Comparison of ENCODE assay signal across 8 cellular contexts in the genomic region with DNA sequence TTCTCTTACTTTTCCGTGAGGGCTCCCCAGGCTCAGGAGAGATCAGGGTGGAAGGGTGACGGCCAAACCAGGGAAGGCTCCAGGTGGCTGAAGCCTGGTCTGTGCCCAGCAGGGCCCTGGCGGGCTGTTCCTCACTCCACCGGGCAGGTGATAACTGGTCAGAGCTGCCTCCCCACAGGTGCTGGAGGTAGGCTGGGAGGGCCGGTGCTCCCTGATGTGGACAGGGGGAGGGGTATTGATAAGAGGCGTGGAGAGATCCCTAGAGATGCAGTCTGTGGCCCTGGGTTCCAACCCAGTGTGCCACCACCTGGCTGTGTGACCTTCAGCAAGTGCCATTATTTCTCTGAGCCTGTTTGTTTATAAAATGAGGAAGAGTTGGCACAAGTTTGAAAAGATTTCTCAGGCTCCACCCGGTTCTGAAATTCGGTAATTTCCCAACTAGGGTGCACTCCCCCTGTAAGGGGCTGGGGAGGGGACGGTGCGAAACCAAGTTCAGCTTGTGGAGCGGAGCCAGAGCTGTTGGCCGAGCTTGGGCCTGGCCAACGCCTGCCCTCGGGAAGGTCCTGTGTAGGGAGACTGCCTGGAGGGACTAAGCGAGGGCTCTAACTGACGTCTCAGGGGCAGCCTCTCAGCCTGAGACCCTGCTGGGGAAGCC. TPM values are rescaled to one million over a fixed set of nuclear protein-coding genes. Genes with fewer than 3 reads are reported as not detected.
DNase-seq lines count a peak whose midpoint lies in the region; ATAC-seq, FAIRE-seq and TF ChIP-seq lines count a peak whose summit lies in the region.

No MANE protein-coding gene starts in this region.

- no peaks in the 10 kb centered on the region for H3K9me3 Mint-ChIP-seq in type B pancreatic cell

- ATAC-seq in HG02885 (IDR thresholded peaks at IDR 0.05; ENCODE audit: poor library complexity, unreplicated experiment), result no peak

- peak; percentile 60 for FAIRE-seq in GM12891 (lab: Jason Lieb, UNC)

- TF ChIP-seq CTCF in cardiac fibroblast (IDR thresholded peaks at IDR 0.05; ENCODE audit: low read depth, low read length) (no peak), lower leg skin (IDR thresholded peaks at IDR 0.05) (no peak), type B pancreatic cell (conservative IDR thresholded peaks at IDR 0.05) (no peak)

- no peaks in the 10 kb centered on the region for H3K36me3 Mint-ChIP-seq in type B pancreatic cell

- no peak for DNase-seq in GM12891 (ENCODE audit: insufficient read length, low spot score)
- peak; percentile 64 for DNase-seq in NAMALWA (ENCODE audit: low spot score)
- DNase-seq in cardiac fibroblast (ENCODE audit: low read depth in 2 of 2), result peak; percentile 48 to 79
- peak in 1 of 2 donors; percentile 94 for DNase-seq in lower leg skin (ENCODE audit: low spot score in 2 of 2)
- no peak for DNase-seq in type B pancreatic cell (ENCODE audit: extremely low spot score, unreplicated experiment)
- no peak for DNase-seq in DMS114 treated with DMSO at 0.1 percent for 48 hours (lab: John Stamatoyannopoulos, UW; ENCODE audit: unreplicated experiment)
- no peak for DNase-seq in activated CD4-positive, CD25-positive, alpha-beta regulatory T cell treated with anti-CD3 and anti-CD28 coated beads, Interleukin-2, amount 50 U/mL, for 72 hours

- intact Hi-C loops in lower leg skin (cut with DNase I; ENCODE audit: low total_unique reads), result no loop called here

- peaks cover 17% of the 10 kb centered on the region for H3K27me3 Mint-ChIP-seq in type B pancreatic cell

- TF ChIP-seq POLR2A in GM12891 (IDR thresholded peaks at IDR 0.05; ENCODE audit: low read depth, low read length) (peak; percentile 62; the same call in 1 of the 2 replicates), lower leg skin (IDR thresholded peaks at IDR 0.05) (no peak)

- peak overlapping the region; percentile 92 for H3K4me3 Mint-ChIP-seq in type B pancreatic cell

- H3K4me3 ChIP-seq in cardiac fibroblast (replicated peaks in 1 of 2; ENCODE audit: low read depth in 2 of 2, low read length in 2 of 2) (peak overlapping the region; percentile 56 to 58), lower leg skin (ENCODE audit: low read depth, poor library complexity, severe bottlenecking) (peak overlapping the region; percentile 41)

- 30 to 38% methylated on average over 12 to 15 of the region's 16 CpGs for WGBS in lower leg skin, 2 donors

- peaks cover 24% of the 10 kb centered on the region for H3K4me1 Mint-ChIP-seq in type B pancreatic cell (ENCODE audit: unreplicated experiment)

- H3K27ac Mint-ChIP-seq in type B pancreatic cell, result peak overlapping the region; percentile 97

TF ChIP-seq in GM12891, 5 proteins besides CTCF, POLR2A, EP300 and RAD21:
- TF ChIP-seq POLR2AphosphoS5 (IDR thresholded peaks at IDR 0.05; ENCODE audit: low read depth, low read length), result 0 out of 2 replicates have a peak, but pooled peaks have one; percentile 40
- TF ChIP-seq SPI1 (IDR thresholded peaks at IDR 0.05; ENCODE audit: low read depth, low read length), result no peak
TF ChIP-seq in GM12891: peak in this region for 1.

RNA-seq across cellular contexts. Expression of gene NR4A1, which starts 1.0 kb away (rescaled TPM):
- 22.3 TPM for polyA plus RNA-seq in GM12891 (2012; ENCODE audit: low read depth, missing spikeins)
- total RNA-seq in lower leg skin (100 to 1,000 TPM in 2 of 4 donors, 10 to 100 TPM in 2; 28.7 to 121 (median 105) TPM), type B pancreatic cell (ENCODE audit: low replicate concordance) (11.4 and 81.9 TPM in 2 replicates)

RNA-seq across cellular contexts. Expression of gene ATG101, which starts 19.5 kb away (rescaled TPM):
- 34.1 TPM for polyA plus RNA-seq in GM12891 (2012; ENCODE audit: low read depth, missing spikeins)
- total RNA-seq in lower leg skin (10 to 100 TPM; 42.6 to 71.6 (median 55.2) TPM), type B pancreatic cell (ENCODE audit: low replicate concordance) (35.7 and 48.7 TPM in 2 replicates)

RNA-seq across cellular contexts. Expression of gene SMIM41, which starts 29.3 kb away (rescaled TPM):
- polyA plus RNA-seq in GM12891 (2012; ENCODE audit: low read depth, missing spikeins), result not detected
- total RNA-seq in lower leg skin (under 1 TPM in 1 of 4 donors, not detected in 3; 0.71 TPM), type B pancreatic cell (ENCODE audit: low replicate concordance) (not detected in 2 replicates)

RNA-seq across cellular contexts. Expression of gene TAMALIN, which starts 43.5 kb away (rescaled TPM):
- 1.3 TPM for polyA plus RNA-seq in GM12891 (2012; ENCODE audit: low read depth, missing spikeins)
- total RNA-seq in lower leg skin (10 to 100 TPM; 14.6 to 34.2 (median 25.9) TPM), type B pancreatic cell (ENCODE audit: low replicate concordance) (4.2 and 16.5 TPM in 2 replicates)

Comparison
In these comparisons a context has a peak if more than half of its experiments do, and no peak if none do; other contexts are left out.
1. DNase-seq: peak in NAMALWA (single experiment) and cardiac fibroblast (2 of 2); none in GM12891 (single experiment), type B pancreatic cell (single experiment), DMS114 treated with DMSO at 0.1 percent for 48 hours (single experiment) and activated CD4-positive, CD25-positive, alpha-beta regulatory T cell treated with anti-CD3 and anti-CD28 coated beads, Interleukin-2, amount 50 U/mL, for 72 hours (single experiment).